In the genomic region with DNA sequence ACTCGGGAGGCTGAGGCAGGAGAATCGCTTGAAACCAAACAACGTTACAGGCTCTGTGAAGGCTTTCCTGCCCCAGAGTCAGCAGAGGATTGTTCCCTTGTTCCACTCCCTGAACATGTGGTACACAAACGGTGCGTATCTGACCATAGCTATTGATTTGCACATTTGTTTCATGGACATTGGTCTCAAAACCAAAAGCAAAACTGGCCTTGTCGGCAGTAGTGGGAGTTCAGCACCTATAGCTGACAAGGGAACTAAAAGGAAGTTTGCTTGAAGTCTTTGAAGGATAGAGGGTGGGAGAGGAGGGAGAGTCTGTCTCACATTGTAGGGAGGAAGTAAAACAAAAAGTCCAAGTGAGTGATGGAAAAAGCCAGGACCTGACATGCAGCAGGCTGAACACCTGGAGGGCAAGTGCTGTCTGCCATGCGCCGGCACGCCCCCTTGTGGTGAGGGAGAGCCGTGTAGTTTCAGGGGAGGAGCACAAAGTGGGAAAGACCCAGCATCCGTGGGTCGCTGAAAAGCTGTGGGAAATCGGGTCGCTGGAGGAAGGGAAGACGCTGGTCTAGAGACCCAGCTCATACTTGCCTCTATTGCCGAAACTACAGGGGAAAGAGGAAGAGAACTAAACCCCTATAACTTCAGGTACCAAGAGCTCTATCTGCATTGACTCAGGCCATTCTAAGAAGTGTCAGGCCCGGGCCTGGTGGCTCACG, we compare ENCODE assay signal across 1 cellular context.
A peak's percentile ranks its signal among the peaks of the same experiment; 100 is the strongest.
TF ChIP-seq lines count a peak whose summit lies in the region.

No MANE protein-coding gene starts in this region.

TF ChIP-seq in HepG2, 621 proteins besides CTCF, POLR2A, EP300 and RAD21 (continued from another document and continues in another):
- TF ChIP-seq, protein P1, sequence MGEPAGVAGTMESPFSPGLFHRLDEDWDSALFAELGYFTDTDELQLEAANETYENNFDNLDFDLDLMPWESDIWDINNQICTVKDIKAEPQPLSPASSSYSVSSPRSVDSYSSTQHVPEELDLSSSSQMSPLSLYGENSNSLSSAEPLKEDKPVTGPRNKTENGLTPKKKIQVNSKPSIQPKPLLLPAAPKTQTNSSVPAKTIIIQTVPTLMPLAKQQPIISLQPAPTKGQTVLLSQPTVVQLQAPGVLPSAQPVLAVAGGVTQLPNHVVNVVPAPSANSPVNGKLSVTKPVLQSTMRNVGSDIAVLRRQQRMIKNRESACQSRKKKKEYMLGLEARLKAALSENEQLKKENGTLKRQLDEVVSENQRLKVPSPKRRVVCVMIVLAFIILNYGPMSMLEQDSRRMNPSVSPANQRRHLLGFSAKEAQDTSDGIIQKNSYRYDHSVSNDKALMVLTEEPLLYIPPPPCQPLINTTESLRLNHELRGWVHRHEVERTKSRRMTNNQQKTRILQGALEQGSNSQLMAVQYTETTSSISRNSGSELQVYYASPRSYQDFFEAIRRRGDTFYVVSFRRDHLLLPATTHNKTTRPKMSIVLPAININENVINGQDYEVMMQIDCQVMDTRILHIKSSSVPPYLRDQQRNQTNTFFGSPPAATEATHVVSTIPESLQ (CRISPR knock-in tag; conservative IDR thresholded peaks at IDR 0.05): no peak
- TF ChIP-seq, protein P2, sequence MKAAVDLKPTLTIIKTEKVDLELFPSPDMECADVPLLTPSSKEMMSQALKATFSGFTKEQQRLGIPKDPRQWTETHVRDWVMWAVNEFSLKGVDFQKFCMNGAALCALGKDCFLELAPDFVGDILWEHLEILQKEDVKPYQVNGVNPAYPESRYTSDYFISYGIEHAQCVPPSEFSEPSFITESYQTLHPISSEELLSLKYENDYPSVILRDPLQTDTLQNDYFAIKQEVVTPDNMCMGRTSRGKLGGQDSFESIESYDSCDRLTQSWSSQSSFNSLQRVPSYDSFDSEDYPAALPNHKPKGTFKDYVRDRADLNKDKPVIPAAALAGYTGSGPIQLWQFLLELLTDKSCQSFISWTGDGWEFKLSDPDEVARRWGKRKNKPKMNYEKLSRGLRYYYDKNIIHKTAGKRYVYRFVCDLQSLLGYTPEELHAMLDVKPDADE (CRISPR knock-in tag; IDR thresholded peaks at IDR 0.05): no peak
- 0 out of 2 replicates have a peak, but pooled peaks have one; percentile 61 for TF ChIP-seq ZNF136 (CRISPR knock-in tag; IDR thresholded peaks at IDR 0.05; ENCODE audit: low read depth)
- TF ChIP-seq, protein P3, sequence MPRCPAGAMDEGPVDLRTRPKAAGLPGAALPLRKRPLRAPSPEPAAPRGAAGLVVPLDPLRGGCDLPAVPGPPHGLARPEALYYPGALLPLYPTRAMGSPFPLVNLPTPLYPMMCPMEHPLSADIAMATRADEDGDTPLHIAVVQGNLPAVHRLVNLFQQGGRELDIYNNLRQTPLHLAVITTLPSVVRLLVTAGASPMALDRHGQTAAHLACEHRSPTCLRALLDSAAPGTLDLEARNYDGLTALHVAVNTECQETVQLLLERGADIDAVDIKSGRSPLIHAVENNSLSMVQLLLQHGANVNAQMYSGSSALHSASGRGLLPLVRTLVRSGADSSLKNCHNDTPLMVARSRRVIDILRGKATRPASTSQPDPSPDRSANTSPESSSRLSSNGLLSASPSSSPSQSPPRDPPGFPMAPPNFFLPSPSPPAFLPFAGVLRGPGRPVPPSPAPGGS (CRISPR knock-in tag; IDR thresholded peaks at IDR 0.05): peak; percentile 64; the same call in 1 of the 2 replicates
- TF ChIP-seq TCF12 (IDR thresholded peaks at IDR 0.05): no peak
- TF ChIP-seq TCF12 (CRISPR knock-in tag; IDR thresholded peaks at IDR 0.05): no peak
- TF ChIP-seq, protein P4, sequence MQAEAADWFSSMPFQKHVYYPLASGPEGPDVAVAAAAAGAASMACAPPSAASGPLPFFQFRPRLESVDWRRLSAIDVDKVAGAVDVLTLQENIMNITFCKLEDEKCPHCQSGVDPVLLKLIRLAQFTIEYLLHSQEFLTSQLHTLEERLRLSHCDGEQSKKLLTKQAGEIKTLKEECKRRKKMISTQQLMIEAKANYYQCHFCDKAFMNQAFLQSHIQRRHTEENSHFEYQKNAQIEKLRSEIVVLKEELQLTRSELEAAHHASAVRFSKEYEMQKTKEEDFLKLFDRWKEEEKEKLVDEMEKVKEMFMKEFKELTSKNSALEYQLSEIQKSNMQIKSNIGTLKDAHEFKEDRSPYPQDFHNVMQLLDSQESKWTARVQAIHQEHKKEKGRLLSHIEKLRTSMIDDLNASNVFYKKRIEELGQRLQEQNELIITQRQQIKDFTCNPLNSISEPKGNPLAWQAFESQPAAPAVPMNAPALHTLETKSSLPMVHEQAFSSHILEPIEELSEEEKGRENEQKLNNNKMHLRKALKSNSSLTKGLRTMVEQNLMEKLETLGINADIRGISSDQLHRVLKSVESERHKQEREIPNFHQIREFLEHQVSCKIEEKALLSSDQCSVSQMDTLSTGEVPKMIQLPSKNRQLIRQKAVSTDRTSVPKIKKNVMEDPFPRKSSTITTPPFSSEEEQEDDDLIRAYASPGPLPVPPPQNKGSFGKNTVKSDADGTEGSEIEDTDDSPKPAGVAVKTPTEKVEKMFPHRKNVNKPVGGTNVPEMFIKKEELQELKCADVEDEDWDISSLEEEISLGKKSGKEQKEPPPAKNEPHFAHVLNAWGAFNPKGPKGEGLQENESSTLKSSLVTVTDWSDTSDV (CRISPR knock-in tag; IDR thresholded peaks at IDR 0.05): no peak
- TF ChIP-seq, protein P5, sequence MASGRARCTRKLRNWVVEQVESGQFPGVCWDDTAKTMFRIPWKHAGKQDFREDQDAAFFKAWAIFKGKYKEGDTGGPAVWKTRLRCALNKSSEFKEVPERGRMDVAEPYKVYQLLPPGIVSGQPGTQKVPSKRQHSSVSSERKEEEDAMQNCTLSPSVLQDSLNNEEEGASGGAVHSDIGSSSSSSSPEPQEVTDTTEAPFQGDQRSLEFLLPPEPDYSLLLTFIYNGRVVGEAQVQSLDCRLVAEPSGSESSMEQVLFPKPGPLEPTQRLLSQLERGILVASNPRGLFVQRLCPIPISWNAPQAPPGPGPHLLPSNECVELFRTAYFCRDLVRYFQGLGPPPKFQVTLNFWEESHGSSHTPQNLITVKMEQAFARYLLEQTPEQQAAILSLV (CRISPR knock-in tag; IDR thresholded peaks at IDR 0.05; ENCODE audit: borderline replicate concordance): no peak; the same call in 1 of the 2 replicates
- TF ChIP-seq TRIM24 (CRISPR knock-in tag; IDR thresholded peaks at IDR 0.05): no peak
- TF ChIP-seq DNMT3B (CRISPR knock-in tag; conservative IDR thresholded peaks at IDR 0.05): no peak
- TF ChIP-seq, protein P6, sequence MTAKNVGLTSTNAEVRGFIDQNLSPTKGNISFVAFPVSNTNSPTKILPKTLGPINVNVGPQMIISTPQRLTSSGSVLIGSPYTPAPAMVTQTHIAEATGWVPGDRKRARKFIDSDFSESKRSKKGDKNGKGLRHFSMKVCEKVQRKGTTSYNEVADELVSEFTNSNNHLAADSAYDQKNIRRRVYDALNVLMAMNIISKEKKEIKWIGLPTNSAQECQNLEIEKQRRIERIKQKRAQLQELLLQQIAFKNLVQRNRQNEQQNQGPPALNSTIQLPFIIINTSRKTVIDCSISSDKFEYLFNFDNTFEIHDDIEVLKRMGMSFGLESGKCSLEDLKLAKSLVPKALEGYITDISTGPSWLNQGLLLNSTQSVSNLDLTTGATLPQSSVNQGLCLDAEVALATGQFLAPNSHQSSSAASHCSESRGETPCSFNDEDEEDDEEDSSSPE (CRISPR knock-in tag; IDR thresholded peaks at IDR 0.05): no peak
- TF ChIP-seq ZNF883 (CRISPR knock-in tag; IDR thresholded peaks at IDR 0.05; ENCODE audit: not compliant biosample characterization): peak; percentile 46
- no peak for TF ChIP-seq ZNF775 (CRISPR knock-in tag; IDR thresholded peaks at IDR 0.05; ENCODE audit: borderline replicate concordance)
- TF ChIP-seq ZNF713 (CRISPR knock-in tag; IDR thresholded peaks at IDR 0.05): no peak
- no peak for TF ChIP-seq ZNF652 (CRISPR knock-in tag; IDR thresholded peaks at IDR 0.05; ENCODE audit: borderline replicate concordance, low read depth)
- TF ChIP-seq, protein P7, sequence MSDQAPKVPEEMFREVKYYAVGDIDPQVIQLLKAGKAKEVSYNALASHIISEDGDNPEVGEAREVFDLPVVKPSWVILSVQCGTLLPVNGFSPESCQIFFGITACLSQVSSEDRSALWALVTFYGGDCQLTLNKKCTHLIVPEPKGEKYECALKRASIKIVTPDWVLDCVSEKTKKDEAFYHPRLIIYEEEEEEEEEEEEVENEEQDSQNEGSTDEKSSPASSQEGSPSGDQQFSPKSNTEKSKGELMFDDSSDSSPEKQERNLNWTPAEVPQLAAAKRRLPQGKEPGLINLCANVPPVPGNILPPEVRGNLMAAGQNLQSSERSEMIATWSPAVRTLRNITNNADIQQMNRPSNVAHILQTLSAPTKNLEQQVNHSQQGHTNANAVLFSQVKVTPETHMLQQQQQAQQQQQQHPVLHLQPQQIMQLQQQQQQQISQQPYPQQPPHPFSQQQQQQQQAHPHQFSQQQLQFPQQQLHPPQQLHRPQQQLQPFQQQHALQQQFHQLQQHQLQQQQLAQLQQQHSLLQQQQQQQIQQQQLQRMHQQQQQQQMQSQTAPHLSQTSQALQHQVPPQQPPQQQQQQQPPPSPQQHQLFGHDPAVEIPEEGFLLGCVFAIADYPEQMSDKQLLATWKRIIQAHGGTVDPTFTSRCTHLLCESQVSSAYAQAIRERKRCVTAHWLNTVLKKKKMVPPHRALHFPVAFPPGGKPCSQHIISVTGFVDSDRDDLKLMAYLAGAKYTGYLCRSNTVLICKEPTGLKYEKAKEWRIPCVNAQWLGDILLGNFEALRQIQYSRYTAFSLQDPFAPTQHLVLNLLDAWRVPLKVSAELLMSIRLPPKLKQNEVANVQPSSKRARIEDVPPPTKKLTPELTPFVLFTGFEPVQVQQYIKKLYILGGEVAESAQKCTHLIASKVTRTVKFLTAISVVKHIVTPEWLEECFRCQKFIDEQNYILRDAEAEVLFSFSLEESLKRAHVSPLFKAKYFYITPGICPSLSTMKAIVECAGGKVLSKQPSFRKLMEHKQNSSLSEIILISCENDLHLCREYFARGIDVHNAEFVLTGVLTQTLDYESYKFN (CRISPR knock-in tag; conservative IDR thresholded peaks at IDR 0.05): peak; percentile 39
- TF ChIP-seq, protein P8, sequence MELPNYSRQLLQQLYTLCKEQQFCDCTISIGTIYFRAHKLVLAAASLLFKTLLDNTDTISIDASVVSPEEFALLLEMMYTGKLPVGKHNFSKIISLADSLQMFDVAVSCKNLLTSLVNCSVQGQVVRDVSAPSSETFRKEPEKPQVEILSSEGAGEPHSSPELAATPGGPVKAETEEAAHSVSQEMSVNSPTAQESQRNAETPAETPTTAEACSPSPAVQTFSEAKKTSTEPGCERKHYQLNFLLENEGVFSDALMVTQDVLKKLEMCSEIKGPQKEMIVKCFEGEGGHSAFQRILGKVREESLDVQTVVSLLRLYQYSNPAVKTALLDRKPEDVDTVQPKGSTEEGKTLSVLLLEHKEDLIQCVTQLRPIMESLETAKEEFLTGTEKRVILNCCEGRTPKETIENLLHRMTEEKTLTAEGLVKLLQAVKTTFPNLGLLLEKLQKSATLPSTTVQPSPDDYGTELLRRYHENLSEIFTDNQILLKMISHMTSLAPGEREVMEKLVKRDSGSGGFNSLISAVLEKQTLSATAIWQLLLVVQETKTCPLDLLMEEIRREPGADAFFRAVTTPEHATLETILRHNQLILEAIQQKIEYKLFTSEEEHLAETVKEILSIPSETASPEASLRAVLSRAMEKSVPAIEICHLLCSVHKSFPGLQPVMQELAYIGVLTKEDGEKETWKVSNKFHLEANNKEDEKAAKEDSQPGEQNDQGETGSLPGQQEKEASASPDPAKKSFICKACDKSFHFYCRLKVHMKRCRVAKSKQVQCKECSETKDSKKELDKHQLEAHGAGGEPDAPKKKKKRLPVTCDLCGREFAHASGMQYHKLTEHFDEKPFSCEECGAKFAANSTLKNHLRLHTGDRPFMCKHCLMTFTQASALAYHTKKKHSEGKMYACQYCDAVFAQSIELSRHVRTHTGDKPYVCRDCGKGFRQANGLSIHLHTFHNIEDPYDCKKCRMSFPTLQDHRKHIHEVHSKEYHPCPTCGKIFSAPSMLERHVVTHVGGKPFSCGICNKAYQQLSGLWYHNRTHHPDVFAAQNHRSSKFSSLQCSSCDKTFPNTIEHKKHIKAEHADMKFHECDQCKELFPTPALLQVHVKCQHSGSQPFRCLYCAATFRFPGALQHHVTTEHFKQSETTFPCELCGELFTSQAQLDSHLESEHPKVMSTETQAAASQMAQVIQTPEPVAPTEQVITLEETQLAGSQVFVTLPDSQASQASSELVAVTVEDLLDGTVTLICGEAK (IDR thresholded peaks at IDR 0.05): no peak
- TF ChIP-seq, protein P8 (CRISPR knock-in tag; IDR thresholded peaks at IDR 0.05): no peak
- TF ChIP-seq ZNF780A (CRISPR knock-in tag; IDR thresholded peaks at IDR 0.05): no peak
- TF ChIP-seq TBL1XR1 (IDR thresholded peaks at IDR 0.05; ENCODE audit: borderline replicate concordance, low read length, partially characterized antibody): no peak
- TF ChIP-seq DNMT1 (CRISPR knock-in tag; IDR thresholded peaks at IDR 0.05): no peak
- no peak for TF ChIP-seq ZNF382 (CRISPR knock-in tag; IDR thresholded peaks at IDR 0.05; ENCODE audit: borderline replicate concordance)
- no peak for TF ChIP-seq ZNF792 (CRISPR knock-in tag; IDR thresholded peaks at IDR 0.05)
- no peak for TF ChIP-seq KLF6 (CRISPR knock-in tag; IDR thresholded peaks at IDR 0.05)
- TF ChIP-seq ZNF724P (CRISPR knock-in tag; IDR thresholded peaks at IDR 0.05; ENCODE audit: borderline replicate concordance): no peak
